In genomic region chr16:89026121-89026612, GRCh38 we compare ENCODE assay signal across 10 cellular contexts. TPM values are rescaled to one million over a fixed set of nuclear protein-coding genes. Genes with fewer than 3 reads are reported as not detected.
DNase-seq lines count a peak whose midpoint lies in the region; ATAC-seq and TF ChIP-seq lines count a peak whose summit lies in the region.
"Had no signal": no experiment of that assay in that cellular context is flagged by ENCODE, and none has a peak within 500 bp of the region (broad histone marks: within the 10 kb centered on the region; RNA-seq: fewer than 3 reads in every experiment).

No MANE protein-coding gene starts in this region.

- no peak overlapping the region for H3K4me3 Mint-ChIP-seq in activated T-helper 2 cell treated with anti-CD3 and anti-CD28 coated beads, Interferon-gamma antibody, Interleukin-2, Interleukin-4, amounts not matched to agents 10 μg/mL and 5 μg/mL and 100 μg/mL, durations not matched to agents 14 hours and 24 hours and 36 hours (ENCODE audit: low read depth)

- H3K27me3 Mint-ChIP-seq in activated T-helper 2 cell treated with anti-CD3 and anti-CD28 coated beads, Interferon-gamma antibody, Interleukin-2, Interleukin-4, amounts not matched to agents 10 μg/mL and 5 μg/mL and 100 μg/mL, durations not matched to agents 14 hours and 24 hours and 36 hours (ENCODE audit: low read depth), result no peaks in the 10 kb centered on the region

- H3K36me3 Mint-ChIP-seq in activated T-helper 2 cell treated with anti-CD3 and anti-CD28 coated beads, Interferon-gamma antibody, Interleukin-2, Interleukin-4, amounts not matched to agents 10 μg/mL and 5 μg/mL and 100 μg/mL, durations not matched to agents 14 hours and 24 hours and 36 hours (ENCODE audit: low read depth), result peaks cover 14% of the 10 kb centered on the region

- DNase-seq in LoVo (ENCODE audit: low spot score) (peak; percentile 57), DMS114 treated with DMSO at 0.1 percent for 48 hours (lab: John Stamatoyannopoulos, UW; ENCODE audit: unreplicated experiment) (no peak), heart left ventricle (no peak), mucosa of gallbladder (ENCODE audit: low spot score) (no peak)
- peak; percentile 50 for DNase-seq in activated T-helper 2 cell treated with anti-CD3 and anti-CD28 coated beads, Interferon-gamma antibody, Interleukin-2, Interleukin-4, amounts not matched to agents 10 μg/mL and 5 μg/mL and 100 μg/mL, durations not matched to agents 14 hours and 24 hours and 36 hours (ENCODE audit: low spot score)
- peak; percentile 28 for DNase-seq in stimulated activated CD4-positive, alpha-beta T cell treated with anti-CD3 and anti-CD28 coated beads, Interleukin-4, amount 100 ng/mL, for 1 hour

- no peak overlapping the region for H3K4me3 ChIP-seq in heart left ventricle
- H3K4me3 ChIP-seq: right lobe of liver, SK-N-MC had no signal

- no peak overlapping the region for H3K27ac ChIP-seq in heart left ventricle
- H3K27ac ChIP-seq: right lobe of liver, SK-N-MC had no signal

- H3K4me1 ChIP-seq in heart left ventricle, result no peaks in the 10 kb centered on the region
- H3K4me1 ChIP-seq: right lobe of liver had no signal

- peaks cover 24% of the 10 kb centered on the region for H3K4me1 Mint-ChIP-seq in activated T-helper 2 cell treated with anti-CD3 and anti-CD28 coated beads, Interferon-gamma antibody, Interleukin-2, Interleukin-4, amounts not matched to agents 10 μg/mL and 5 μg/mL and 100 μg/mL, durations not matched to agents 14 hours and 24 hours and 36 hours (ENCODE audit: low read depth)

- intact Hi-C loops in activated T-helper 2 cell treated with anti-CD3 and anti-CD28 coated beads, Interferon-gamma antibody, Interleukin-2, Interleukin-4, amounts not matched to agents 10 μg/mL and 5 μg/mL and 100 μg/mL, durations not matched to agents 14 hours and 24 hours and 36 hours (cut with micrococcal nuclease), result no loop called here
- intact Hi-C loops in heart left ventricle (cut with DNase I), result no loop called here

- TF ChIP-seq POLR2A in heart left ventricle (IDR thresholded peaks at IDR 0.05), result no peak

- H3K9me3 ChIP-seq in heart left ventricle, result peaks cover 0 to 22% (median 12%) of the 10 kb centered on the region in 12 donors
- H3K9me3 ChIP-seq: right lobe of liver had no signal

- ATAC-seq in GM19452 (IDR thresholded peaks at IDR 0.05; ENCODE audit: unreplicated experiment) (peak; percentile 91), heart left ventricle (no peak), GM19328 (IDR thresholded peaks at IDR 0.05; ENCODE audit: unreplicated experiment) (no peak)

- WGBS in heart left ventricle, 4 donors, result 61 to 81% (median 72%) methylated on average over 5 of the region's 5 CpGs

- H3K9me3 Mint-ChIP-seq in activated T-helper 2 cell treated with anti-CD3 and anti-CD28 coated beads, Interferon-gamma antibody, Interleukin-2, Interleukin-4, amounts not matched to agents 10 μg/mL and 5 μg/mL and 100 μg/mL, durations not matched to agents 14 hours and 24 hours and 36 hours, result peaks cover 29% of the 10 kb centered on the region

- H3K36me3 ChIP-seq in heart left ventricle, result no peaks in the 10 kb centered on the region
- H3K36me3 ChIP-seq: right lobe of liver had no signal

- peak overlapping the region; percentile 75 for H3K27ac Mint-ChIP-seq in activated T-helper 2 cell treated with anti-CD3 and anti-CD28 coated beads, Interferon-gamma antibody, Interleukin-2, Interleukin-4, amounts not matched to agents 10 μg/mL and 5 μg/mL and 100 μg/mL, durations not matched to agents 14 hours and 24 hours and 36 hours

- TF ChIP-seq CTCF in heart left ventricle (IDR thresholded peaks at IDR 0.05), result no peak

- H3K27me3 ChIP-seq in heart left ventricle, result peaks cover 0 to 39% (median 5%) of the 10 kb centered on the region in 9 donors

RNA-seq across cellular contexts. Expression of gene CBFA2T3, which starts 49.2 kb away (rescaled TPM):
- total RNA-seq in activated T-helper 2 cell treated with anti-CD3 and anti-CD28 coated beads, Interferon-gamma antibody, Interleukin-2, Interleukin-4, amounts not matched to agents 10 μg/mL and 5 μg/mL and 100 μg/mL, durations not matched to agents 14 hours and 24 hours and 36 hours, result 0.23 and 0.30 TPM in 2 replicates
- 10 to 100 TPM in 2 of 9 donors, 1 to 10 TPM in 7; 5.0 to 12.0 (median 5.8) TPM for total RNA-seq in heart left ventricle
- polyA plus RNA-seq in heart left ventricle, result 10 to 100 TPM in 1 of 2 donors, 1 to 10 TPM in 1; 5.5 to 11.1 TPM
- 5.2 TPM for total RNA-seq in mucosa of gallbladder

Comparison
In these comparisons a context has a peak if more than half of its experiments do, and no peak if none do; other contexts are left out.
1. DNase-seq: peak in LoVo (single experiment), activated T-helper 2 cell treated with anti-CD3 and anti-CD28 coated beads, Interferon-gamma antibody, Interleukin-2, Interleukin-4, amounts not matched to agents 10 μg/mL and 5 μg/mL and 100 μg/mL, durations not matched to agents 14 hours and 24 hours and 36 hours (single experiment) and stimulated activated CD4-positive, alpha-beta T cell treated with anti-CD3 and anti-CD28 coated beads, Interleukin-4, amount 100 ng/mL, for 1 hour (single experiment); none in DMS114 treated with DMSO at 0.1 percent for 48 hours (single experiment), heart left ventricle (0 of 5) and mucosa of gallbladder (single experiment).